Comparison of ENCODE assay signal across 12 cellular contexts in genomic region chr10:71873582-71874182, GRCh38. TPM values are rescaled to one million over a fixed set of nuclear protein-coding genes. Genes with fewer than 3 reads are reported as not detected.
DNase-seq lines count a peak whose midpoint lies in the region; ATAC-seq and TF ChIP-seq lines count a peak whose summit lies in the region.
"Had no signal": no experiment of that assay in that cellular context is flagged by ENCODE, and none has a peak within 500 bp of the region (broad histone marks: within the 10 kb centered on the region; RNA-seq: fewer than 3 reads in every experiment).

No MANE protein-coding gene starts in this region.

- no peak for TF ChIP-seq POLR2A in stomach (IDR thresholded peaks at IDR 0.05)

- H3K27me3 Mint-ChIP-seq in activated naive CD8-positive, alpha-beta T cell treated with anti-CD3 and anti-CD28 coated beads, Interleukin-2, amount 50 U/mL, for 24 hours, result no peaks in the 10 kb centered on the region
- no peaks in the 10 kb centered on the region for H3K27me3 Mint-ChIP-seq in activated naive CD8-positive, alpha-beta T cell treated with anti-CD3 and anti-CD28 coated beads for 36 hours
- H3K27me3 Mint-ChIP-seq: activated naive CD8-positive, alpha-beta T cell treated with anti-CD3 and anti-CD28 coated beads, Interleukin-2, amount 10 ng/mL, durations not matched to agents 7 days and 5 days had no signal

- H3K4me3 Mint-ChIP-seq in activated naive CD8-positive, alpha-beta T cell treated with anti-CD3 and anti-CD28 coated beads, Interleukin-2, amount 50 U/mL, for 24 hours, result no peak overlapping the region
- no peak overlapping the region for H3K4me3 Mint-ChIP-seq in activated naive CD8-positive, alpha-beta T cell treated with anti-CD3 and anti-CD28 coated beads for 36 hours
- H3K4me3 Mint-ChIP-seq: activated naive CD8-positive, alpha-beta T cell treated with anti-CD3 and anti-CD28 coated beads, Interleukin-2, amount 10 ng/mL, durations not matched to agents 7 days and 5 days had no signal

- no peaks in the 10 kb centered on the region for H3K36me3 ChIP-seq in stomach
- H3K36me3 ChIP-seq in PC-9 (ENCODE audit: low read depth), result no peaks in the 10 kb centered on the region

- H3K27ac ChIP-seq in stomach (peak overlapping the region in 3 of 5 donors; percentile 2 to 62 (median 61)), PC-9 (no peak overlapping the region)

- TF ChIP-seq EP300 in stomach (IDR thresholded peaks at IDR 0.05), result no peak

- H3K79me2 ChIP-seq in PC-9 (ENCODE audit: low read depth), result no peaks in the 10 kb centered on the region

- CTCF ChIA-PET in PC-9 (lab: Charles Lee), result interaction anchor here (0.7 kb wide), 2 partner anchors 9 to 44 kb away, joined by 3 to 9 read pairs; no protein-coding TSS in a partner anchor

- 62 to 89% (median 65%) methylated on average over 5 to 7 of the region's 7 CpGs for WGBS in stomach, 5 donors

- POLR2A ChIA-PET in PC-9 (lab: Charles Lee; ENCODE audit: unreplicated experiment), result no interaction called here

- BruUV-seq in PC-9 (replicated peaks; lab: Mats Ljungman, UMichigan), result no TSS peak

- H3K27me3 ChIP-seq in stomach, result no peaks in the 10 kb centered on the region
- no peaks in the 10 kb centered on the region for H3K27me3 ChIP-seq in PC-9 (ENCODE audit: insufficient read depth, low read depth)

- H3F3A ChIP-seq in PC-9 (ENCODE audit: insufficient read depth, low read depth), result peaks cover 11% of the 10 kb centered on the region

- no peaks in the 10 kb centered on the region for H4K20me1 ChIP-seq in PC-9 (ENCODE audit: insufficient read depth)

- no peaks in the 10 kb centered on the region for H3K9me2 ChIP-seq in PC-9 (ENCODE audit: insufficient read depth)

- peaks cover 8 to 36% (median 13%) of the 10 kb centered on the region in 4 donors for H3K4me1 ChIP-seq in stomach
- peaks cover 19% of the 10 kb centered on the region for H3K4me1 ChIP-seq in PC-9 (replicated peaks; ENCODE audit: insufficient read depth)

- no peak overlapping the region for H3K27ac Mint-ChIP-seq in activated naive CD8-positive, alpha-beta T cell treated with anti-CD3 and anti-CD28 coated beads, Interleukin-2, amount 50 U/mL, for 24 hours
- no peak overlapping the region for H3K27ac Mint-ChIP-seq in activated naive CD8-positive, alpha-beta T cell treated with anti-CD3 and anti-CD28 coated beads for 36 hours
- H3K27ac Mint-ChIP-seq: activated naive CD8-positive, alpha-beta T cell treated with anti-CD3 and anti-CD28 coated beads, Interleukin-2, amount 10 ng/mL, durations not matched to agents 7 days and 5 days had no signal

- no peak overlapping the region for H2AFZ ChIP-seq in PC-9

- intact Hi-C loops in stomach (cut with DNase I; ENCODE audit: low total_unique reads), result no loop called here
- intact Hi-C loops in PC-9 (cut with micrococcal nuclease; ENCODE audit: unreplicated experiment), result loop anchor here (5.0 kb wide), 1 partner anchor 536 kb away; no protein-coding TSS in a partner anchor

- ATAC-seq in activated naive CD8-positive, alpha-beta T cell treated with anti-CD3 and anti-CD28 coated beads, Interleukin-2, amount 50 U/mL, for 24 hours, result peak; percentile 35
- ATAC-seq in HG02571 (IDR thresholded peaks at IDR 0.05; ENCODE audit: unreplicated experiment) (peak; percentile 95), HG03442 (IDR thresholded peaks at IDR 0.05; ENCODE audit: unreplicated experiment) (peak; percentile 89)

- H3K4me1 Mint-ChIP-seq in activated naive CD8-positive, alpha-beta T cell treated with anti-CD3 and anti-CD28 coated beads, Interleukin-2, amount 50 U/mL, for 24 hours, result peaks cover 20% of the 10 kb centered on the region
- H3K4me1 Mint-ChIP-seq in activated naive CD8-positive, alpha-beta T cell treated with anti-CD3 and anti-CD28 coated beads for 36 hours, result peaks cover 10% of the 10 kb centered on the region

- H3K9me3 Mint-ChIP-seq in activated naive CD8-positive, alpha-beta T cell treated with anti-CD3 and anti-CD28 coated beads, Interleukin-2, amount 50 U/mL, for 24 hours, result no peaks in the 10 kb centered on the region
- H3K9me3 Mint-ChIP-seq in activated naive CD8-positive, alpha-beta T cell treated with anti-CD3 and anti-CD28 coated beads for 36 hours, result peaks cover 1% of the 10 kb centered on the region
- H3K9me3 Mint-ChIP-seq: activated naive CD8-positive, alpha-beta T cell treated with anti-CD3 and anti-CD28 coated beads, Interleukin-2, amount 10 ng/mL, durations not matched to agents 7 days and 5 days had no signal

- no peaks in the 10 kb centered on the region for H3K36me3 Mint-ChIP-seq in activated naive CD8-positive, alpha-beta T cell treated with anti-CD3 and anti-CD28 coated beads, Interleukin-2, amount 50 U/mL, for 24 hours (ENCODE audit: low read depth)
- no peaks in the 10 kb centered on the region for H3K36me3 Mint-ChIP-seq in activated naive CD8-positive, alpha-beta T cell treated with anti-CD3 and anti-CD28 coated beads for 36 hours
- H3K36me3 Mint-ChIP-seq: activated naive CD8-positive, alpha-beta T cell treated with anti-CD3 and anti-CD28 coated beads, Interleukin-2, amount 10 ng/mL, durations not matched to agents 7 days and 5 days had no signal

- no peak for DNase-seq in activated naive CD8-positive, alpha-beta T cell treated with anti-CD3 and anti-CD28 coated beads, Interleukin-2, amount 50 U/mL, for 24 hours
- DNase-seq in activated naive CD8-positive, alpha-beta T cell treated with anti-CD3 and anti-CD28 coated beads for 36 hours, result no peak
- DNase-seq in stomach (no peak), PC-9 (no peak), cortex of kidney (lab: John Stamatoyannopoulos, UW) (no peak), iPS-NIHi7 (ENCODE audit: extremely low spot score) (no peak)
- DNase-seq: 8988T; activated CD4-positive, alpha-beta T cell treated with anti-CD3 and anti-CD28 coated beads for 1 hour; activated naive CD8-positive, alpha-beta T cell treated with anti-CD3 and anti-CD28 coated beads, Interleukin-2, amount 10 ng/mL, durations not matched to agents 7 days and 5 days; retina had no signal

- no peaks in the 10 kb centered on the region for H3K9me3 ChIP-seq in stomach
- no peaks in the 10 kb centered on the region for H3K9me3 ChIP-seq in PC-9 (ENCODE audit: insufficient read depth, low read depth)

- no peak overlapping the region for H3K4me2 ChIP-seq in PC-9

- TF ChIP-seq CTCF in stomach (IDR thresholded peaks at IDR 0.05) (no peak), PC-9 (conservative IDR thresholded peaks at IDR 0.05) (no peak)

- H3K4me3 ChIP-seq in stomach (no peak overlapping the region), PC-9 (no peak overlapping the region)

RNA-seq across cellular contexts. Expression of gene PSAP, which starts 22.6 kb away (rescaled TPM):
- total RNA-seq in activated naive CD8-positive, alpha-beta T cell treated with anti-CD3 and anti-CD28 coated beads for 36 hours, result 10 to 100 TPM; 93.1 to 97.0 TPM
- total RNA-seq in stomach (100 to 1,000 TPM; 176 to 709 (median 604) TPM), PC-9 (2021) (683 and 1,027 TPM in 2 replicates)
- 100 to 1,000 TPM; 174 to 311 (median 308) TPM for polyA plus RNA-seq in stomach

Comparison
In these comparisons a context has a peak if more than half of its experiments do, and no peak if none do; other contexts are left out.
1. ATAC-seq: peak in every context shown above with its lines; median percentile 95 in HG02571; 89 in HG03442; 35 in activated naive CD8-positive, alpha-beta T cell treated with anti-CD3 and anti-CD28 coated beads, Interleukin-2, amount 50 U/mL, for 24 hours.